Comparison of ENCODE assay signal across 9 cellular contexts in the genomic region with DNA sequence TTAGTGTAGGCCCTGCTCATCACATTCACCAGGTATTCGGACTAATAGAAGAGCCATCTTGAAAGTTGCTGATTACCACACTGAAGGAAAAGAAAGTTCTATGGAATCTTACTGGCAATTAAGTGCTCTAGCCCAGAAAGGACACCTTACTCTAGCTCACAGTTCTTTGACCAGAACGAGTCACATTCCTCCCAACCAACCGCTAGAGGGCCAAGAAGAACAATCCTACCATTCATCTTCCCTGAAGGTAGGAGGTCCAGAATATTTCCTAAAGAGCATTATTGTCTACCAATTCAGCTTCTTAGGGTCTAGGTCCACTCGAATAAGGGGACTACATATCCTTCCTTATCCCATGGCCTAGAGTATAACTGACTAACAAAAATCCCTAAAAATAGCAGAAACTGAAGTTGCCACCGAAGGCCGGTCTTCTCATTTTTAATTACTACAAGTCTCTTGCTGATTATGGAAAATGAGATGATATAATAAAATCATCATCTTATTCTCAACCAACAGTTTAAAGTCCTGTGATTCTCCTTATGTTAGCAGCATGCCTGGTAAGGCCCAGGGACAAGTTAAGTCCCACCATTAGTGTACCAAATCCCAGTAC. TPM values are rescaled to one million over a fixed set of nuclear protein-coding genes. Genes with fewer than 3 reads are reported as not detected.
A peak's percentile ranks its signal among the peaks of the same experiment; 100 is the strongest.
DNase-seq lines count a peak whose midpoint lies in the region; ATAC-seq and TF ChIP-seq lines count a peak whose summit lies in the region.
"Had no signal": no experiment of that assay in that cellular context is flagged by ENCODE, and none has a peak within 500 bp of the region (broad histone marks: within the 10 kb centered on the region; RNA-seq: fewer than 3 reads in every experiment).

No MANE protein-coding gene starts in this region.

- no peaks in the 10 kb centered on the region for H3K9me3 Mint-ChIP-seq in memory B cell

- no peak overlapping the region for H3K4me3 Mint-ChIP-seq in memory B cell

- H3K27ac Mint-ChIP-seq in memory B cell, result no peak overlapping the region

- no peak overlapping the region for H3K27ac ChIP-seq in C4-2B
- H3K27ac ChIP-seq in coronary artery, result no peak overlapping the region
- H3K27ac ChIP-seq: SK-N-MC had no signal

- H3K4me1 Mint-ChIP-seq in memory B cell, result no peaks in the 10 kb centered on the region

- DNase-seq in NCI-H82 treated with DMSO at 0.1 percent for 48 hours (lab: John Stamatoyannopoulos, UW; ENCODE audit: unreplicated experiment) (peak; percentile 32), coronary artery (ENCODE audit: low spot score) (no peak), memory B cell (ENCODE audit: low spot score in 2 of 2) (no peak), SK-N-DZ (ENCODE audit: low spot score) (no peak)

- H3K36me3 Mint-ChIP-seq in memory B cell, result no peaks in the 10 kb centered on the region

- ATAC-seq in GM18505 (IDR thresholded peaks at IDR 0.05; ENCODE audit: unreplicated experiment) (peak; percentile 64), HG02885 (IDR thresholded peaks at IDR 0.05; ENCODE audit: poor library complexity, unreplicated experiment) (peak; percentile 90), memory B cell (ENCODE audit: low read depth) (peak; percentile 52), HG02840 (IDR thresholded peaks at IDR 0.05; ENCODE audit: low FRiP score, unreplicated experiment) (no peak)

- no peak overlapping the region for H3K4me3 ChIP-seq in coronary artery
- H3K4me3 ChIP-seq: SK-N-MC had no signal

- peak; percentile 89 for TF ChIP-seq CTCF in C4-2B (conservative IDR thresholded peaks at IDR 0.05)
- TF ChIP-seq CTCF in coronary artery (IDR thresholded peaks at IDR 0.05), result peak; percentile 23

- H3K27me3 Mint-ChIP-seq in memory B cell, result peaks cover 4% of the 10 kb centered on the region

- TF ChIP-seq POLR2A in GM18505 (IDR thresholded peaks at IDR 0.05; ENCODE audit: borderline replicate concordance, extremely low read depth, insufficient read depth, insufficient read length), result no peak

RNA-seq across cellular contexts. Expression of gene FMO1, which starts 2.7 kb away (rescaled TPM):
- polyA plus RNA-seq in SK-N-DZ (2014; cell fraction: cytosol; rRNA removed), result not detected in 2 replicates
- polyA plus RNA-seq in SK-N-DZ (2014; cell fraction: nucleus; rRNA removed), result not detected in 2 replicates
